ENCODE assay signal across 10 cellular contexts in genomic region chr1:38111589-38111988, GRCh38.
"Had no signal": no experiment of that assay in that cellular context is flagged by ENCODE, and none has a peak within 500 bp of the region (broad histone marks: within the 10 kb centered on the region; RNA-seq: fewer than 3 reads in every experiment).

No MANE protein-coding gene starts in this region.

- H3K9me3 Mint-ChIP-seq: HFFc6 had no signal

- H3K4me3 Mint-ChIP-seq: H9, HFFc6 had no signal

- H3K27ac ChIP-seq: GM23248, KMS-11 had no signal

- H3K27ac Mint-ChIP-seq: H9, HFFc6 had no signal

- H2AFZ ChIP-seq: GM23248 had no signal

- H3K4me2 ChIP-seq: KMS-11 had no signal

- H3K4me3 ChIP-seq: GM23248 had no signal

- H3K9ac ChIP-seq: GM23248, KMS-11 had no signal

- DNase-seq: GM23248, GOT3, H9, HCEC 1CT, HFFc6, IMR-90, KBM-7 had no signal

- FAIRE-seq: H54, HTR-8/SVneo had no signal
